8 cellular contexts compared by ENCODE assay signal in the genomic region with DNA sequence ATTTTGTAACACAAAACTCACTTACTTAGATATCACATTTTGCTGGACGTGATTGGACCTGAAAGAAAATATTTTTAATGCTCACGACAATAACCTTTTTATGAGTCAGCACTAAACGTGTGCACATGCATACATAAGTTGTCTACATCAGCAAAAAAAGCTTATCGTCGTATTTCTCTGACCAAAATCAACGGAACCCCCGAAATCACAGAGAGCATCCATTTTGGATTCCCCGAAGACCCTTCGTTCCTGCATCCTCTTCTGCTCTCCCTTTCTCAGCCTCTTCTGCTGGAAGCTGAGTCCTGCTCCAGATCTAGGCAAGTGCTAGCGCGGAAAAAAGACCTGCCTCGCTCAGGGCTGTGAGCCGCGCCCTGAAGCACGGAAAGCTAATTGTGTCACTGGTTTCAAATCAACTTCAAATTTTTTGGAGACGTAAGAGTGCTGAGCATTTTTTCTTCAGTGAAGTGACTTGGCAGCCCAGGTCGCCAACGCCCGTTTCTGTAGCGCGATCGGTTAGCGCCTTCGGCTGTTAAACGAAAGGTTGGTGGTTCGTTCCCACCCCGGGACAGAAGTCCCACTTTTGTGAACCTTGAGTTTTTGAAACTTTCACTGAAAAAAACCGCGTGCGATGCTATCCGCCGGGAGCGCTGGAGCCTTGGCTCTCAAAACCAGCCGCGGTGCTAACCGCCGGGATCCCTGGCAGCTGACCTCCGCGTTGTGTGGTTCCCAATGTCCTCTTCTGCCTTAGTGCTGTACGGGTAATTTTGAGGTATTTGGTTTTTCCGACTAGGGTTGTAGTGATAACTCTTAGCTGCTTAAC. TPM values are rescaled to one million over a fixed set of nuclear protein-coding genes. Genes with fewer than 3 reads are reported as not detected.
A peak's percentile ranks its signal among the peaks of the same experiment; 100 is the strongest.
DNase-seq lines count a peak whose midpoint lies in the region; ATAC-seq and TF ChIP-seq lines count a peak whose summit lies in the region.
"Not testable (repeated sequence)": the region's sequence is repeated elsewhere in the genome, so short reads cannot be mapped to it uniquely, and the experiment has no call there.

No MANE protein-coding gene starts in this region.

- 2% methylated on average over 41 of the region's 41 CpGs for WGBS in right cardiac atrium

- H3K27ac ChIP-seq in right cardiac atrium (ENCODE audit: low read length) = not testable (repeated sequence)

- H3K27me3 Mint-ChIP-seq in brain = peaks cover 46% of the 10 kb centered on the region

- H3K27ac Mint-ChIP-seq in brain = peak overlapping the region; percentile 66 to 94 (median 74)

- H3K4me1 ChIP-seq in right cardiac atrium (ENCODE audit: control insufficient read depth, insufficient read depth, low read length) = not testable (repeated sequence)

- H3K27me3 ChIP-seq in right cardiac atrium (ENCODE audit: control insufficient read depth, insufficient read depth) = not testable (repeated sequence)

- H3K4me3 ChIP-seq in right cardiac atrium (ENCODE audit: low read length) = peak overlapping the region; percentile 26

- not testable (repeated sequence) for H3K36me3 Mint-ChIP-seq in brain

- intact Hi-C loops in right cardiac atrium (cut with DNase I) = not testable (repeated sequence)

- peaks cover 3 to 14% (median 6%) of the 10 kb centered on the region in 5 experiments for H3K9me3 Mint-ChIP-seq in brain

- not testable (repeated sequence) for TF ChIP-seq CTCF in brain (conservative IDR thresholded peaks at IDR 0.05)

- peak overlapping the region; percentile 92 to 95 (median 94) for H3K4me3 Mint-ChIP-seq in brain

- ATAC-seq in right cardiac atrium = peak; percentile 65 to 79

- DNase-seq in DMS53 (lab: John Stamatoyannopoulos, UW) (peak; percentile 73), GOT3 (lab: John Stamatoyannopoulos, UW) (peak; percentile 64), NCI-H1694 treated with DMSO at 0.1 percent for 48 hours (lab: John Stamatoyannopoulos, UW) (peak; percentile 43), right cardiac atrium (peak; percentile 63 to 82 (median 81)), occipital lobe (lab: John Stamatoyannopoulos, UW) (peak; percentile 23)
- peak; percentile 67 for DNase-seq in activated CD4-positive, alpha-beta T cell treated with anti-CD3 and anti-CD28 coated beads for 1 hour
- peak; percentile 45 to 78 for DNase-seq in stimulated activated CD8-positive, alpha-beta memory T cell treated with anti-CD3 and anti-CD28 coated beads, Interleukin-7, amount 100 ng/mL, for 48 hours (ENCODE audit: extremely low read depth in 1 of 2, low read depth in 1 of 2)

- not testable (repeated sequence) for H3K4me1 Mint-ChIP-seq in brain

- H3K9me3 ChIP-seq in right cardiac atrium (ENCODE audit: control insufficient read depth, low read length) = not testable (repeated sequence)

RNA-seq across cellular contexts. Expression of a gene that starts 9.6 kb away (rescaled TPM):
- polyA plus RNA-seq in brain (ENCODE audit: insufficient read depth, low read depth, low replicate concordance) (1.3 TPM), right cardiac atrium (0.29 TPM)
- total RNA-seq in right cardiac atrium (1 to 10 TPM; 3.0 to 4.6 (median 3.9) TPM), occipital lobe (0.31 TPM)

RNA-seq across cellular contexts. Expression of a gene that starts 41.6 kb away (rescaled TPM):
- polyA plus RNA-seq in brain (ENCODE audit: insufficient read depth, low read depth, low replicate concordance) (1.7 TPM), right cardiac atrium (3.3 TPM)
- total RNA-seq in right cardiac atrium (10 to 100 TPM in 2 of 4 donors, 1 to 10 TPM in 2; 3.7 to 21.7 (median 9.7) TPM), occipital lobe (0.47 TPM)

Comparison
In these comparisons a context has a peak if more than half of its experiments do, and no peak if none do; other contexts are left out.
1. DNase-seq: peak in every context shown above with its lines; median percentile 81 in right cardiac atrium; 73 in DMS53; 67 in activated CD4-positive, alpha-beta T cell treated with anti-CD3 and anti-CD28 coated beads for 1 hour; 64 in GOT3; 62 in stimulated activated CD8-positive, alpha-beta memory T cell treated with anti-CD3 and anti-CD28 coated beads, Interleukin-7, amount 100 ng/mL, for 48 hours; 43 in NCI-H1694 treated with DMSO at 0.1 percent for 48 hours; 23 in occipital lobe.